Comparison of ENCODE assay signal across 8 cellular contexts in genomic region chr21:42496120-42496838, GRCh38. TPM values are rescaled to one million over a fixed set of nuclear protein-coding genes. Genes with fewer than 3 reads are reported as not detected.
DNase-seq lines count a peak whose midpoint lies in the region; ATAC-seq and TF ChIP-seq lines count a peak whose summit lies in the region.

Gene RSPH1 (minus strand): TSS chr21:42496224. CDS start chr21:42496186, 38 bp downstream.

- H3K36me3 ChIP-seq in DND-41 (ENCODE audit: insufficient read depth, low read length) (no peaks in the 10 kb centered on the region), KOPT-K1 (ENCODE audit: insufficient read depth, low read length) (no peaks in the 10 kb centered on the region), Peyer's patch (no peaks in the 10 kb centered on the region), esophagus squamous epithelium (no peaks in the 10 kb centered on the region), muscle layer of duodenum (ENCODE audit: control insufficient read depth in 1 of 2, insufficient read depth in 2 of 2, low read length in 2 of 2) (no peaks in the 10 kb centered on the region)

- H3K9me3 ChIP-seq in DND-41 (ENCODE audit: insufficient read depth, low read length, severe bottlenecking), result no peaks in the 10 kb centered on the region
- H3K9me3 ChIP-seq in KOPT-K1 (ENCODE audit: insufficient read depth, low read length, poor library complexity, severe bottlenecking), result no peaks in the 10 kb centered on the region
- no peaks in the 10 kb centered on the region for H3K9me3 ChIP-seq in Peyer's patch
- H3K9me3 ChIP-seq in esophagus squamous epithelium, result no peaks in the 10 kb centered on the region
- H3K9me3 ChIP-seq in muscle layer of duodenum (ENCODE audit: control insufficient read depth in 1 of 2, low read length in 2 of 2), result no peaks in the 10 kb centered on the region

- H3K9ac ChIP-seq in DND-41 (ENCODE audit: low read depth, low read length), result peak within 1 kb of the TSS; percentile 68

- intact Hi-C loops in esophagus squamous epithelium (cut with DNase I), result no loop called here

- H3K79me2 ChIP-seq in DND-41 (ENCODE audit: insufficient read depth, low read length), result no peaks in the 10 kb centered on the region

- WGBS in esophagus squamous epithelium, 2 donors, result 0% methylated on average over 1 to 31 of the region's 58 CpGs

- ATAC-seq in DND-41 (ENCODE audit: insufficient read depth, low read depth), result peak; percentile 98
- ATAC-seq in GM21825 (IDR thresholded peaks at IDR 0.05; ENCODE audit: unreplicated experiment), result peak; percentile 96

- peak within 1 kb of the TSS; percentile 96 for H3K4me2 ChIP-seq in DND-41 (ENCODE audit: insufficient read depth, low read length)

- no peaks in the 10 kb centered on the region for H4K20me1 ChIP-seq in DND-41 (ENCODE audit: insufficient read depth, low read length)

- H3K4me1 ChIP-seq in DND-41 (ENCODE audit: insufficient read depth, low read length), result peaks cover 17% of the 10 kb centered on the region
- H3K4me1 ChIP-seq in Peyer's patch, result peaks cover 0 to 6% (median 0%) of the 10 kb centered on the region in 4 donors
- peaks cover 7 to 31% (median 10%) of the 10 kb centered on the region in 3 donors for H3K4me1 ChIP-seq in esophagus squamous epithelium
- H3K4me1 ChIP-seq in muscle layer of duodenum (ENCODE audit: control insufficient read depth in 1 of 2, insufficient read depth in 2 of 2, low read length in 2 of 2), result peaks cover 0 to 13% of the 10 kb centered on the region in 2 donors

- H3K27ac ChIP-seq in DND-41 (ENCODE audit: low read length) (peak within 1 kb of the TSS; percentile 59), KOPT-K1 (ENCODE audit: low read depth, low read length, poor library complexity, severe bottlenecking) (peak within 1 kb of the TSS; percentile 65), Peyer's patch (peak within 1 kb of the TSS; percentile 76 to 88 (median 78)), esophagus squamous epithelium (peak within 1 kb of the TSS; percentile 86 to 93 (median 88)), muscle layer of duodenum (ENCODE audit: low read length) (peak within 1 kb of the TSS; percentile 88)

- DNase-seq in DND-41, result peak; percentile 100
- DNase-seq in Peyer's patch, result peak; percentile 100
- peak; percentile 100 for DNase-seq in activated T-helper 1 cell treated with Interleukin-2 at 50 U/mL for 16 hours (ENCODE audit: low read depth)
- DNase-seq in esophagus squamous epithelium (lab: John Stamatoyannopoulos, UW), result peak; percentile 93
- DNase-seq in stimulated activated CD8-positive, alpha-beta memory T cell treated with anti-CD3 and anti-CD28 coated beads, Interleukin-7, amount 100 ng/mL, for 24 hours (ENCODE audit: low read depth), result peak; percentile 99

- H2AFZ ChIP-seq in DND-41 (ENCODE audit: low read depth, low read length), result peak within 1 kb of the TSS; percentile 97

- peak in 1 of 2 donors; percentile 62 for TF ChIP-seq POLR2A in Peyer's patch (IDR thresholded peaks at IDR 0.05)
- TF ChIP-seq POLR2A in esophagus squamous epithelium (IDR thresholded peaks at IDR 0.05), result peak in 2 of 4 donors; percentile 66 to 86

- TF ChIP-seq CTCF in DND-41 (IDR thresholded peaks at IDR 0.05; ENCODE audit: borderline replicate concordance, extremely low read depth, low read length, poor library complexity, severe bottlenecking) (peak; percentile 56), Peyer's patch (IDR thresholded peaks at IDR 0.05) (no peak), esophagus squamous epithelium (IDR thresholded peaks at IDR 0.05) (peak in 1 of 6 experiments; percentile 11)

- H3K27me3 ChIP-seq in DND-41 (ENCODE audit: insufficient read depth, low read length, poor library complexity) (no peaks in the 10 kb centered on the region), Peyer's patch (no peaks in the 10 kb centered on the region), esophagus squamous epithelium (no peaks in the 10 kb centered on the region), muscle layer of duodenum (ENCODE audit: low read depth, low read length) (no peaks in the 10 kb centered on the region)

- peak within 1 kb of the TSS; percentile 51 to 76; a peak in 3 of 4 replicates for H3K4me3 ChIP-seq in DND-41 (ENCODE audit: low read depth in 1 of 2, low read length in 2 of 2)
- H3K4me3 ChIP-seq in Peyer's patch, result peak within 1 kb of the TSS; percentile 39 to 72 (median 59)
- H3K4me3 ChIP-seq in esophagus squamous epithelium, result peak within 1 kb of the TSS; percentile 60 to 80 (median 72)
- H3K4me3 ChIP-seq in muscle layer of duodenum (ENCODE audit: low read depth in 1 of 2, low read length in 2 of 2), result peak within 1 kb of the TSS; percentile 73 to 94

RNA-seq across cellular contexts. Expression of gene RSPH1, which starts in this region (rescaled TPM):
- 10 to 100 TPM in 1 of 4 donors, 1 to 10 TPM in 3; 2.5 to 11.0 (median 6.7) TPM for total RNA-seq in Peyer's patch
- under 1 TPM in 1 of 4 donors, not detected in 3; 0.19 TPM for total RNA-seq in esophagus squamous epithelium

Comparison
In these comparisons a context has a peak if more than half of its experiments do, and no peak if none do; other contexts are left out.
1. Peak in every context shown above with its lines: DNase-seq, ATAC-seq, H3K4me3 ChIP-seq and H3K27ac ChIP-seq.
2. Peak in DNase-seq, H3K4me3 ChIP-seq and H3K27ac ChIP-seq in esophagus squamous epithelium; RNA of the gene not detected or under 1 TPM.